8 cellular contexts compared by ENCODE assay signal in genomic region chr19:47228168-47228936, GRCh38.
DNase-seq lines count a peak whose midpoint lies in the region; ATAC-seq lines count a peak whose summit lies in the region.

No MANE protein-coding gene starts in this region.

- H3K27ac ChIP-seq in angular gyrus (ENCODE audit: low read depth, low read length) (peak overlapping the region; percentile 86), iPS-18a (ENCODE audit: low read length) (no peak overlapping the region)

- H3K4me1 ChIP-seq in iPS-18a (ENCODE audit: control insufficient read depth, low read depth, low read length) = peaks cover 22% of the 10 kb centered on the region

- ATAC-seq in HG03469 (IDR thresholded peaks at IDR 0.05; ENCODE audit: unreplicated experiment) (no peak), HG03025 (IDR thresholded peaks at IDR 0.05; ENCODE audit: low FRiP score, unreplicated experiment) (no peak)

- peaks cover 12% of the 10 kb centered on the region for H3K27me3 ChIP-seq in iPS-18a (ENCODE audit: control insufficient read depth, insufficient read depth, low read length)

- peak overlapping the region; percentile 37 for H3K9ac ChIP-seq in iPS-18a (ENCODE audit: low read length)

- peak; percentile 54 for DNase-seq in stimulated activated CD4-positive, alpha-beta T cell treated with anti-CD3 and anti-CD28 coated beads, Interleukin-15, amount 100 ng/mL, for 24 hours
- no peak for DNase-seq in stimulated activated CD4-positive, alpha-beta T cell treated with anti-CD3 and anti-CD28 coated beads, Interleukin-12 subunit alpha, Interleukin-12 subunit beta, amount 100 ng/mL, for 4 hours
- DNase-seq in RKO (ENCODE audit: low spot score) = peak; percentile 80
- peak; percentile 65 for DNase-seq in stimulated activated CD8-positive, alpha-beta memory T cell treated with anti-CD3 and anti-CD28 coated beads, Interleukin-4, amount 100 ng/mL, for 48 hours

- no peaks in the 10 kb centered on the region for H3K9me3 ChIP-seq in iPS-18a (ENCODE audit: control insufficient read depth, low read depth, low read length)

- no peaks in the 10 kb centered on the region for H3K36me3 ChIP-seq in iPS-18a (ENCODE audit: control insufficient read depth, low read depth, low read length)

- H3K4me3 ChIP-seq in iPS-18a (ENCODE audit: low read length) = peak overlapping the region; percentile 64
